In the genomic region with DNA sequence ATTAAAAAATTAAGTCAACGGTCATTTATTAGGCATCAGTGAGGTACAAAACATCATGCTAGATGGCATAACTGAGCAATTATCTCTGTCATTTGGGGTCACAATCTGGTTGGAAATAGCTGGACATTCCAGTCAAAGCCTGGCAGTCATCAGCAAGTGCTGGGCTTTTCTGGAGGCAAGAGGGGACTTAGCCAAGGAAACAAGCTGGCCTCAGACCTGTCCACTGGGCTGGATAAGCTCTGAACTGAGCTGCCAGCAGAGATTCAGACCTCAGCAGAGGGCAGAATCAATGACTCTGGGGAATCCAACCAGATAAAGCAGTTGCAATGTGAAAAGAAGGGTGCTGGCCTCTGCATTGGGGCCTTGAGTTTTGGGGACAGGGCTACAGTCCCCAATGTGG, we compare ENCODE assay signal across 25 cellular contexts.
DNase-seq lines count a peak whose midpoint lies in the region; ATAC-seq and TF ChIP-seq lines count a peak whose summit lies in the region.
"Had no signal": no experiment of that assay in that cellular context is flagged by ENCODE, and none has a peak within 500 bp of the region (broad histone marks: within the 10 kb centered on the region; RNA-seq: fewer than 3 reads in every experiment).

No MANE protein-coding gene starts in this region.

- peaks cover 17% of the 10 kb centered on the region for H3K4me1 Mint-ChIP-seq in CD8-positive, alpha-beta T cell (ENCODE audit: low read depth)
- no peaks in the 10 kb centered on the region for H3K4me1 Mint-ChIP-seq in activated T-helper 17 cell treated with anti-CD3 and anti-CD28 coated beads, Interleukin-2, amount 50 U/mL, for 72 hours
- H3K4me1 Mint-ChIP-seq in neural progenitor cell = peaks cover 10% of the 10 kb centered on the region
- H3K4me1 Mint-ChIP-seq: CD14-positive monocyte had no signal

- H3K4me3 ChIP-seq in CD8-positive, alpha-beta T cell (ENCODE audit: low read depth, low read length) = no peak overlapping the region
- no peak overlapping the region for H3K4me3 ChIP-seq in WERI-Rb-1 (ENCODE audit: low read depth, low read length)
- no peak overlapping the region for H3K4me3 ChIP-seq in neural progenitor cell
- H3K4me3 ChIP-seq: SJSA1 had no signal

- H3K27me3 ChIP-seq in CD8-positive, alpha-beta T cell (ENCODE audit: insufficient read depth, low read length) = no peaks in the 10 kb centered on the region
- H3K27me3 ChIP-seq in WERI-Rb-1 (ENCODE audit: insufficient read depth, low read depth, severe bottlenecking) = no peaks in the 10 kb centered on the region
- no peaks in the 10 kb centered on the region for H3K27me3 ChIP-seq in neural progenitor cell
- H3K27me3 ChIP-seq: BE2C, SJSA1 had no signal

- H3K79me2 ChIP-seq in neural progenitor cell (ENCODE audit: low read depth) = no peaks in the 10 kb centered on the region

- POLR2A ChIA-PET in CD8-positive, alpha-beta T cell (lab: Charles Lee) = no interaction called here

- H3K4me1 ChIP-seq in CD8-positive, alpha-beta T cell (ENCODE audit: insufficient read depth, low read length) = no peaks in the 10 kb centered on the region
- H3K4me1 ChIP-seq in neural progenitor cell = no peaks in the 10 kb centered on the region
- H3K4me1 ChIP-seq: BE2C, SJSA1 had no signal

- H3K27ac ChIP-seq in CD8-positive, alpha-beta T cell (ENCODE audit: low read depth, low read length) = no peak overlapping the region
- H3K27ac ChIP-seq in WERI-Rb-1 = no peak overlapping the region
- H3K27ac ChIP-seq in neural progenitor cell = no peak overlapping the region
- H3K27ac ChIP-seq: HL-60, SJSA1 had no signal

- H2AFZ ChIP-seq in neural progenitor cell (replicated peaks) = no peak overlapping the region

- H3K9me3 ChIP-seq in CD8-positive, alpha-beta T cell (ENCODE audit: low read length) = no peaks in the 10 kb centered on the region
- H3K9me3 ChIP-seq in WERI-Rb-1 (ENCODE audit: severe bottlenecking) (no peaks in the 10 kb centered on the region), neural progenitor cell (ENCODE audit: low read depth) (no peaks in the 10 kb centered on the region)
- H3K9me3 ChIP-seq: BE2C, SJSA1 had no signal

- H4K20me1 ChIP-seq in neural progenitor cell (ENCODE audit: low read depth) = no peaks in the 10 kb centered on the region

- no peak overlapping the region for H3K4me3 Mint-ChIP-seq in CD8-positive, alpha-beta T cell
- H3K4me3 Mint-ChIP-seq in activated T-helper 17 cell treated with anti-CD3 and anti-CD28 coated beads, Interleukin-2, amount 50 U/mL, for 72 hours = no peak overlapping the region
- no peak overlapping the region for H3K4me3 Mint-ChIP-seq in neural progenitor cell
- H3K4me3 Mint-ChIP-seq: CD14-positive monocyte had no signal

- no peaks in the 10 kb centered on the region for H3K27me3 Mint-ChIP-seq in CD8-positive, alpha-beta T cell (ENCODE audit: low read depth)
- H3K27me3 Mint-ChIP-seq in activated T-helper 17 cell treated with anti-CD3 and anti-CD28 coated beads, Interleukin-2, amount 50 U/mL, for 72 hours = no peaks in the 10 kb centered on the region
- peaks cover 3% of the 10 kb centered on the region for H3K27me3 Mint-ChIP-seq in neural progenitor cell (ENCODE audit: insufficient read depth, low read depth)

- intact Hi-C loops in CD8-positive, alpha-beta T cell (cut with DNase I, micrococcal nuclease) = no loop called here

- ATAC-seq in CD8-positive, alpha-beta T cell = no peak
- ATAC-seq in activated T-helper 17 cell treated with anti-CD3 and anti-CD28 coated beads, Interleukin-2, amount 50 U/mL, for 72 hours (replicated peaks) = no peak
- ATAC-seq: HepG2, PC-3 had no signal

- H3K9me3 Mint-ChIP-seq in CD8-positive, alpha-beta T cell = peaks cover 3% of the 10 kb centered on the region
- H3K9me3 Mint-ChIP-seq in activated T-helper 17 cell treated with anti-CD3 and anti-CD28 coated beads, Interleukin-2, amount 50 U/mL, for 72 hours = no peaks in the 10 kb centered on the region
- H3K9me3 Mint-ChIP-seq in neural progenitor cell = no peaks in the 10 kb centered on the region

- no peaks in the 10 kb centered on the region for H3F3A ChIP-seq in neural progenitor cell (ENCODE audit: low read depth)

- H3K9ac ChIP-seq in neural progenitor cell = no peak overlapping the region

- no peak overlapping the region for H3K4me2 ChIP-seq in neural progenitor cell

- peaks cover 18% of the 10 kb centered on the region for H3K36me3 ChIP-seq in CD8-positive, alpha-beta T cell (ENCODE audit: insufficient read depth, low read length)
- H3K36me3 ChIP-seq in WERI-Rb-1 (no peaks in the 10 kb centered on the region; the same call in 1 of the 2 replicates), neural progenitor cell (no peaks in the 10 kb centered on the region)
- H3K36me3 ChIP-seq: BE2C, SJSA1 had no signal

- CTCF ChIA-PET in CD8-positive, alpha-beta T cell (lab: Charles Lee) = interaction anchor here (0.6 to 1.4 kb wide), 4 partner anchors 21 to 182 kb away, joined by 3 read pairs; no protein-coding TSS in a partner anchor

- no peak for TF ChIP-seq CTCF in CD8-positive, alpha-beta T cell (IDR thresholded peaks at IDR 0.05)
- TF ChIP-seq CTCF in WERI-Rb-1 (IDR thresholded peaks at IDR 0.05; ENCODE audit: low read depth, low read length) (no peak), neural progenitor cell (IDR thresholded peaks at IDR 0.05) (no peak)

- peaks cover 80% of the 10 kb centered on the region for H3K36me3 Mint-ChIP-seq in CD8-positive, alpha-beta T cell
- H3K36me3 Mint-ChIP-seq in activated T-helper 17 cell treated with anti-CD3 and anti-CD28 coated beads, Interleukin-2, amount 50 U/mL, for 72 hours (ENCODE audit: low read depth) = peaks cover 46% of the 10 kb centered on the region
- H3K36me3 Mint-ChIP-seq in neural progenitor cell = peaks cover 6% of the 10 kb centered on the region

- peak; percentile 49 for DNase-seq in activated CD8-positive, alpha-beta memory T cell treated with anti-CD3 and anti-CD28 coated beads for 24 hours
- no peak for DNase-seq in activated CD8-positive, alpha-beta memory T cell treated with anti-CD3 and anti-CD28 coated beads, Interleukin-2, amount 50 U/mL, for 4 hours
- DNase-seq in CD8-positive, alpha-beta T cell = no peak
- DNase-seq in WERI-Rb-1 = peak; percentile 30
- peak; percentile 29 for DNase-seq in islet precursor cell
- no peak for DNase-seq in NCI-H446 (lab: John Stamatoyannopoulos, UW)
- DNase-seq in neural progenitor cell (ENCODE audit: low spot score) = no peak
- DNase-seq: 8988T; ACHN; BE2C; H7; Karpas-422; NCI-H1092; NCI-H1436; NCI-H187; NCI-H2081 treated with DMSO at 0.1 percent for 48 hours; NCI-H524 treated with DMSO at 0.1 percent for 48 hours; NCI-H82; NK-92 treated with Interleukin-12 subunit alpha and Interleukin-12 subunit beta, amount 100 ng/mL, for 24 hours; PC-3 had no signal

- H3K27ac Mint-ChIP-seq in CD8-positive, alpha-beta T cell = peak overlapping the region; percentile 64
- no peak overlapping the region for H3K27ac Mint-ChIP-seq in activated T-helper 17 cell treated with anti-CD3 and anti-CD28 coated beads, Interleukin-2, amount 50 U/mL, for 72 hours
- no peak overlapping the region for H3K27ac Mint-ChIP-seq in neural progenitor cell

Comparison
In these comparisons a context has a peak if more than half of its experiments do, and no peak if none do; other contexts are left out.
1. DNase-seq: peak in activated CD8-positive, alpha-beta memory T cell treated with anti-CD3 and anti-CD28 coated beads for 24 hours (single experiment), WERI-Rb-1 (single experiment) and islet precursor cell (single experiment); none in activated CD8-positive, alpha-beta memory T cell treated with anti-CD3 and anti-CD28 coated beads, Interleukin-2, amount 50 U/mL, for 4 hours (single experiment), CD8-positive, alpha-beta T cell (0 of 7), NCI-H446 (0 of 2) and neural progenitor cell (single experiment).